35 cellular contexts compared by ENCODE assay signal in genomic region chr12:111699962-111700361, GRCh38.
"Had no signal": no experiment of that assay in that cellular context is flagged by ENCODE, and none has a peak within 500 bp of the region (broad histone marks: within the 10 kb centered on the region; RNA-seq: fewer than 3 reads in every experiment).

No MANE protein-coding gene starts in this region.

- H3K27me3 ChIP-seq: MG63 had no signal

- H3K9me3 ChIP-seq: MG63 had no signal

- H3K4me3 ChIP-seq: MG63 had no signal

- H3K9ac ChIP-seq: KMS-11 had no signal

- H3K27ac ChIP-seq: KMS-11 had no signal

- DNase-seq: Karpas-422, Kasumi-1, MG63, MM.1S, MV-4-11, NCI-H1048, NCI-H1092, NCI-H1092 treated with DMSO at 0.1 percent for 48 hours, NCI-H1105, NCI-H1105 treated with DMSO at 0.1 percent for 48 hours, NCI-H1417, NCI-H1417 treated with DMSO at 0.1 percent for 48 hours, NCI-H1436, NCI-H1436 treated with DMSO at 0.1 percent for 48 hours, NCI-H146, NCI-H1694, NCI-H1694 treated with DMSO at 0.1 percent for 48 hours, NCI-H187, NCI-H187 treated with DMSO at 0.1 percent for 48 hours, NCI-H1930, NCI-H2029, NCI-H2029 treated with DMSO at 0.1 percent for 48 hours, NCI-H2081, NCI-H2081 treated with DMSO at 0.1 percent for 48 hours, NCI-H2107, NCI-H2171, NCI-H2171 treated with DMSO at 0.1 percent for 48 hours, NCI-H2227 treated with DMSO at 0.1 percent for 48 hours, NCI-H226, NCI-H345, NCI-H446, NCI-H446 treated with DMSO at 0.1 percent for 48 hours, NCI-H510A, NCI-H510A treated with DMSO at 0.1 percent for 48 hours had no signal

- H3K4me2 ChIP-seq: KMS-11 had no signal
